Comparison of ENCODE assay signal across 24 cellular contexts in genomic region chr2:138110453-138111083, GRCh38.
"Had no signal": no experiment of that assay in that cellular context is flagged by ENCODE, and none has a peak within 500 bp of the region (broad histone marks: within the 10 kb centered on the region; RNA-seq: fewer than 3 reads in every experiment).

No MANE protein-coding gene starts in this region.

- DNase-seq: colonic mucosa; dermis blood vessel endothelial cell; effector memory CD4-positive, alpha-beta T cell; foreskin melanocyte; glutamatergic neuron; heart right ventricle; hypothalamus; immature natural killer cell; islet precursor cell; kidney glomerular epithelial cell; left colon; left ventricle myocardium superior; natural killer cell; stimulated activated CD4-positive, alpha-beta T cell treated with anti-CD3 and anti-CD28 coated beads, Interleukin-4, amount 100 ng/mL, for 4 hours; stimulated activated naive CD8-positive, alpha-beta T cell treated with anti-CD3 and anti-CD28 coated beads, Interleukin-15, Interleukin-2, amounts not matched to agents 100 U/mL and 50 U/mL, for 24 hours; substantia nigra; testis; tibial artery had no signal

- H2AFZ ChIP-seq: parathyroid adenoma had no signal

- ATAC-seq: heart right ventricle; left colon; left ventricle myocardium superior; natural killer cell; sciatic nerve; stimulated activated memory B cell treated with anti-CD40 and anti-IgM and Interleukin-4, amounts not matched to agents 10 μg/mL and 1 μg/mL and 100 μg/mL, for 72 hours; stimulated activated naive CD8-positive, alpha-beta T cell treated with anti-CD3 and anti-CD28 coated beads, Interleukin-15, Interleukin-2, amounts not matched to agents 100 U/mL and 50 U/mL, for 24 hours had no signal

- H3K9ac ChIP-seq: parathyroid adenoma had no signal

- H3K9me3 ChIP-seq: colonic mucosa, esophagus muscularis mucosa, neutrophil, testis, tibial artery had no signal

- H3K4me3 ChIP-seq: colonic mucosa, esophagus muscularis mucosa, heart right ventricle, lung, testis, tibial artery had no signal

- H3K36me3 ChIP-seq: colonic mucosa, esophagus muscularis mucosa, heart right ventricle, neutrophil, tibial artery had no signal

- H3K27ac ChIP-seq: colonic mucosa, esophagus muscularis mucosa, heart right ventricle, neutrophil, parathyroid adenoma, testis, tibial artery had no signal

- H3K79me2 ChIP-seq: parathyroid adenoma had no signal

- H3K4me1 ChIP-seq: colonic mucosa, esophagus muscularis mucosa, heart right ventricle, parathyroid adenoma, testis had no signal

- H3K27me3 ChIP-seq: colonic mucosa, esophagus muscularis mucosa, heart right ventricle, neutrophil, testis, tibial artery had no signal
